In genomic region chr4:16550488-16550980, GRCh38 we compare ENCODE assay signal across 11 cellular contexts.
"Had no signal": no experiment of that assay in that cellular context is flagged by ENCODE, and none has a peak within 500 bp of the region (broad histone marks: within the 10 kb centered on the region; RNA-seq: fewer than 3 reads in every experiment).

No MANE protein-coding gene starts in this region.

- H3K27ac ChIP-seq: GM23248 had no signal

- H3K9ac ChIP-seq: GM23248 had no signal

- H3K4me2 ChIP-seq: GM23338 had no signal

- H3K4me3 ChIP-seq: GM23248, GM23338, HAP-1 had no signal

- H2AFZ ChIP-seq: GM23248, GM23338 had no signal

- DNase-seq: GM23248, GOT3, H7, H9, HCEC 1CT, HFFc6 had no signal

- FAIRE-seq: H1, H54 had no signal

- ATAC-seq: GM23338, HCT116 had no signal

- H3K36me3 ChIP-seq: HAP-1 had no signal

- H3K4me1 ChIP-seq: HAP-1 had no signal

- H3K9me3 ChIP-seq: HAP-1 had no signal
